Comparison of ENCODE assay signal across 1 cellular context in the genomic region with DNA sequence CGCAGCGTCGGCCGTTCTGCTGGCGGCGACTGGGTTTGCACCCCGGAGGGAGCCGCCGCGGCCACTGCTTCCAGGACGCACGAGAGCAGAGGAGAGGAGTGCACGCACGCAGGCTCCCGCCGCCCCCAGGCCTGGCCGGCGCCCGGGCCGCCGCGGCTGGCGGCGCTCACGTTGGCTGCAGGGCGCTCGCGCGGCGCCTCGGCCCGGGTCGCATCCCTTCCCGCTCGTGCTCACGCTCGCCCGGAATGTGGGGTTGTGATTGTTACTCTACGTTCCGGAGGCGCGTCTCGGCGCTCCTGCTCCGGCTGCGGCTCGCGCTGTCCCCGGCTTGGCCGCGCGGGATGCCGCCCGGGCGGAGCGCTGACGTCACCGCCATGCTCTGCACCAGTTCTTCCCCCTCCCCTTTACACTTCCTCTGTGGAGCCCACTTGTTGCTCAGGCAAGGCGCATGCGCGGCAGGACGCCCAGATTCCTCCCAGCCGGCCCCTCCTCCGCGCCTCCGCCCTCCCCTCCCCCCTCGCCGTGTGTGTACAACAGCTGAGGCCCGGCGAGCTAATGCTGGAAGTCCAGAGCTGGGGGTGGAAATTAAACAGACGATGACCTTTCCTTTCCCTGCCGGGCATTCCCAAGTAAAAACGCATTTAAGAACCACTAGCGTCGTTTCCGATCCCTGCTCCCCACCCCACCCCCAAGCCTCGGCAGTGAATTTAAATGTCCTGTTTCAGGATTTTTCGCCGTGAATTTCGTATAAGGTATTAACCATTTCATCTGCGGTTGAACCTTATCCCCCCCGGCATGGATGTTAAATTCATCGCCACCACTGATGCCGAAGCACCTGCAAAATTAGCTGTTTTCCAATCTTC.
TF ChIP-seq lines count a peak whose summit lies in the region.

IRF2BPL (minus strand) TSS at position 325 of the 863 bp plus-strand sequence. CDS start 916 bp downstream, outside the sequence.

TF ChIP-seq in HepG2, 621 proteins besides CTCF, POLR2A, EP300 and RAD21 (continued from another document and continues in another):
- TF ChIP-seq, protein P1, sequence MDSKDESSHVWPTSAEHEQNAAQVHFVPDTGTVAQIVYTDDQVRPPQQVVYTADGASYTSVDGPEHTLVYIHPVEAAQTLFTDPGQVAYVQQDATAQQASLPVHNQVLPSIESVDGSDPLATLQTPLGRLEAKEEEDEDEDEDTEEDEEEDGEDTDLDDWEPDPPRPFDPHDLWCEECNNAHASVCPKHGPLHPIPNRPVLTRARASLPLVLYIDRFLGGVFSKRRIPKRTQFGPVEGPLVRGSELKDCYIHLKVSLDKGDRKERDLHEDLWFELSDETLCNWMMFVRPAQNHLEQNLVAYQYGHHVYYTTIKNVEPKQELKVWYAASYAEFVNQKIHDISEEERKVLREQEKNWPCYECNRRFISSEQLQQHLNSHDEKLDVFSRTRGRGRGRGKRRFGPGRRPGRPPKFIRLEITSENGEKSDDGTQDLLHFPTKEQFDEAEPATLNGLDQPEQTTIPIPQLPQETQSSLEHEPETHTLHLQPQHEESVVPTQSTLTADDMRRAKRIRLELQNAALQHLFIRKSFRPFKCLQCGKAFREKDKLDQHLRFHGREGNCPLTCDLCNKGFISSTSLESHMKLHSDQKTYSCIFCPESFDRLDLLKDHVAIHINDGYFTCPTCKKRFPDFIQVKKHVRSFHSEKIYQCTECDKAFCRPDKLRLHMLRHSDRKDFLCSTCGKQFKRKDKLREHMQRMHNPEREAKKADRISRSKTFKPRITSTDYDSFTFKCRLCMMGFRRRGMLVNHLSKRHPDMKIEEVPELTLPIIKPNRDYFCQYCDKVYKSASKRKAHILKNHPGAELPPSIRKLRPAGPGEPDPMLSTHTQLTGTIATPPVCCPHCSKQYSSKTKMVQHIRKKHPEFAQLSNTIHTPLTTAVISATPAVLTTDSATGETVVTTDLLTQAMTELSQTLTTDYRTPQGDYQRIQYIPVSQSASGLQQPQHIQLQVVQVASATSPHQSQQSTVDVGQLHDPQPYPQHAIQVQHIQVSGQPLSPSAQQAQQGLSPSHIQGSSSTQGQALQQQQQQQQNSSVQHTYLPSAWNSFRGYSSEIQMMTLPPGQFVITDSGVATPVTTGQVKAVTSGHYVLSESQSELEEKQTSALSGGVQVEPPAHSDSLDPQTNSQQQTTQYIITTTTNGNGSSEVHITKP (CRISPR knock-in tag; IDR thresholded peaks at IDR 0.05; ENCODE audit: low read depth), result peak; percentile 72
- no peak for TF ChIP-seq RARG (CRISPR knock-in tag; IDR thresholded peaks at IDR 0.05; ENCODE audit: low read depth)
- TF ChIP-seq NFIC (IDR thresholded peaks at IDR 0.05; ENCODE audit: low read length), result peak; percentile 37; the same call in 1 of the 2 replicates
- TF ChIP-seq, protein P2, sequence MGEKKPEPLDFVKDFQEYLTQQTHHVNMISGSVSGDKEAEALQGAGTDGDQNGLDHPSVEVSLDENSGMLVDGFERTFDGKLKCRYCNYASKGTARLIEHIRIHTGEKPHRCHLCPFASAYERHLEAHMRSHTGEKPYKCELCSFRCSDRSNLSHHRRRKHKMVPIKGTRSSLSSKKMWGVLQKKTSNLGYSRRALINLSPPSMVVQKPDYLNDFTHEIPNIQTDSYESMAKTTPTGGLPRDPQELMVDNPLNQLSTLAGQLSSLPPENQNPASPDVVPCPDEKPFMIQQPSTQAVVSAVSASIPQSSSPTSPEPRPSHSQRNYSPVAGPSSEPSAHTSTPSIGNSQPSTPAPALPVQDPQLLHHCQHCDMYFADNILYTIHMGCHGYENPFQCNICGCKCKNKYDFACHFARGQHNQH (CRISPR knock-in tag; IDR thresholded peaks at IDR 0.05), result peak; percentile 66
- TF ChIP-seq HNRNPLL (IDR thresholded peaks at IDR 0.05; ENCODE audit: low read depth, low read length, poor library complexity, severe bottlenecking), result peak; percentile 49
- TF ChIP-seq SRY (CRISPR knock-in tag; IDR thresholded peaks at IDR 0.05), result no peak; the same call in 1 of the 2 replicates
- TF ChIP-seq TCF7L2 (IDR thresholded peaks at IDR 0.05; ENCODE audit: low read depth, low read length), result no peak
- TF ChIP-seq HOMEZ (CRISPR knock-in tag; IDR thresholded peaks at IDR 0.05; ENCODE audit: low read depth), result peak; percentile 37; the same call in 1 of the 2 replicates
- no peak for TF ChIP-seq RNF2 (conservative IDR thresholded peaks at IDR 0.05; ENCODE audit: low read depth)
- TF ChIP-seq ZNF546 (CRISPR knock-in tag; conservative IDR thresholded peaks at IDR 0.05), result 0 out of 2 replicates have a peak, but pooled peaks have one; percentile 40
- TF ChIP-seq HDAC1 (CRISPR knock-in tag; IDR thresholded peaks at IDR 0.05), result peak; percentile 75
- TF ChIP-seq ZNF678 (CRISPR knock-in tag; IDR thresholded peaks at IDR 0.05), result no peak
- no peak for TF ChIP-seq MAF1 (CRISPR knock-in tag; IDR thresholded peaks at IDR 0.05; ENCODE audit: borderline replicate concordance)
- no peak for TF ChIP-seq ZNF33A (CRISPR knock-in tag; IDR thresholded peaks at IDR 0.05; ENCODE audit: borderline replicate concordance)
- 0 out of 2 replicates have a peak, but pooled peaks have one; percentile 27 for TF ChIP-seq SNAI1 (CRISPR knock-in tag; IDR thresholded peaks at IDR 0.05; ENCODE audit: borderline replicate concordance)
- no peak for TF ChIP-seq ZNF776 (CRISPR knock-in tag; IDR thresholded peaks at IDR 0.05)
- TF ChIP-seq SSRP1 (CRISPR knock-in tag; IDR thresholded peaks at IDR 0.05), result no peak
- TF ChIP-seq ZNF562 (CRISPR knock-in tag; IDR thresholded peaks at IDR 0.05; ENCODE audit: borderline replicate concordance), result no peak
- peak; percentile 89 for TF ChIP-seq TBX2 (CRISPR knock-in tag; IDR thresholded peaks at IDR 0.05; ENCODE audit: borderline replicate concordance)
- peak; percentile 88 for TF ChIP-seq HOXA3 (CRISPR knock-in tag; IDR thresholded peaks at IDR 0.05)
- TF ChIP-seq CREB1 (IDR thresholded peaks at IDR 0.05), result peak; percentile 98
- TF ChIP-seq CREB1 (CRISPR knock-in tag; IDR thresholded peaks at IDR 0.05), result peak; percentile 65
- TF ChIP-seq, protein P3, sequence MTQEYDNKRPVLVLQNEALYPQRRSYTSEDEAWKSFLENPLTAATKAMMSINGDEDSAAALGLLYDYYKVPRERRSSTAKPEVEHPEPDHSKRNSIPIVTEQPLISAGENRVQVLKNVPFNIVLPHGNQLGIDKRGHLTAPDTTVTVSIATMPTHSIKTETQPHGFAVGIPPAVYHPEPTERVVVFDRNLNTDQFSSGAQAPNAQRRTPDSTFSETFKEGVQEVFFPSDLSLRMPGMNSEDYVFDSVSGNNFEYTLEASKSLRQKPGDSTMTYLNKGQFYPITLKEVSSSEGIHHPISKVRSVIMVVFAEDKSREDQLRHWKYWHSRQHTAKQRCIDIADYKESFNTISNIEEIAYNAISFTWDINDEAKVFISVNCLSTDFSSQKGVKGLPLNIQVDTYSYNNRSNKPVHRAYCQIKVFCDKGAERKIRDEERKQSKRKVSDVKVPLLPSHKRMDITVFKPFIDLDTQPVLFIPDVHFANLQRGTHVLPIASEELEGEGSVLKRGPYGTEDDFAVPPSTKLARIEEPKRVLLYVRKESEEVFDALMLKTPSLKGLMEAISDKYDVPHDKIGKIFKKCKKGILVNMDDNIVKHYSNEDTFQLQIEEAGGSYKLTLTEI (CRISPR knock-in tag; conservative IDR thresholded peaks at IDR 0.05), result no peak
- no peak for TF ChIP-seq MAFF (IDR thresholded peaks at IDR 0.05; ENCODE audit: low read depth, low read length)
- TF ChIP-seq TMF1 (CRISPR knock-in tag; IDR thresholded peaks at IDR 0.05; ENCODE audit: low read depth), result peak; percentile 23; the same call in 1 of the 2 replicates
- no peak for TF ChIP-seq TRIM24 (CRISPR knock-in tag; IDR thresholded peaks at IDR 0.05)
- TF ChIP-seq ZNF121 (CRISPR knock-in tag; IDR thresholded peaks at IDR 0.05), result peak; percentile 91
- TF ChIP-seq, protein P4, sequence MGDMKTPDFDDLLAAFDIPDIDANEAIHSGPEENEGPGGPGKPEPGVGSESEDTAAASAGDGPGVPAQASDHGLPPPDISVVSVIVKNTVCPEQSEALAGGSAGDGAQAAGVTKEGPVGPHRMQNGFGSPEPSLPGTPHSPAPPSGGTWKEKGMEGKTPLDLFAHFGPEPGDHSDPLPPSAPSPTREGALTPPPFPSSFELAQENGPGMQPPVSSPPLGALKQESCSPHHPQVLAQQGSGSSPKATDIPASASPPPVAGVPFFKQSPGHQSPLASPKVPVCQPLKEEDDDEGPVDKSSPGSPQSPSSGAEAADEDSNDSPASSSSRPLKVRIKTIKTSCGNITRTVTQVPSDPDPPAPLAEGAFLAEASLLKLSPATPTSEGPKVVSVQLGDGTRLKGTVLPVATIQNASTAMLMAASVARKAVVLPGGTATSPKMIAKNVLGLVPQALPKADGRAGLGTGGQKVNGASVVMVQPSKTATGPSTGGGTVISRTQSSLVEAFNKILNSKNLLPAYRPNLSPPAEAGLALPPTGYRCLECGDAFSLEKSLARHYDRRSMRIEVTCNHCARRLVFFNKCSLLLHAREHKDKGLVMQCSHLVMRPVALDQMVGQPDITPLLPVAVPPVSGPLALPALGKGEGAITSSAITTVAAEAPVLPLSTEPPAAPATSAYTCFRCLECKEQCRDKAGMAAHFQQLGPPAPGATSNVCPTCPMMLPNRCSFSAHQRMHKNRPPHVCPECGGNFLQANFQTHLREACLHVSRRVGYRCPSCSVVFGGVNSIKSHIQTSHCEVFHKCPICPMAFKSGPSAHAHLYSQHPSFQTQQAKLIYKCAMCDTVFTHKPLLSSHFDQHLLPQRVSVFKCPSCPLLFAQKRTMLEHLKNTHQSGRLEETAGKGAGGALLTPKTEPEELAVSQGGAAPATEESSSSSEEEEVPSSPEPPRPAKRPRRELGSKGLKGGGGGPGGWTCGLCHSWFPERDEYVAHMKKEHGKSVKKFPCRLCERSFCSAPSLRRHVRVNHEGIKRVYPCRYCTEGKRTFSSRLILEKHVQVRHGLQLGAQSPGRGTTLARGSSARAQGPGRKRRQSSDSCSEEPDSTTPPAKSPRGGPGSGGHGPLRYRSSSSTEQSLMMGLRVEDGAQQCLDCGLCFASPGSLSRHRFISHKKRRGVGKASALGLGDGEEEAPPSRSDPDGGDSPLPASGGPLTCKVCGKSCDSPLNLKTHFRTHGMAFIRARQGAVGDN (CRISPR knock-in tag; IDR thresholded peaks at IDR 0.05), result peak; percentile 76
- no peak for TF ChIP-seq GLI4 (CRISPR knock-in tag; IDR thresholded peaks at IDR 0.05; ENCODE audit: borderline replicate concordance)
- TF ChIP-seq FOXA3 (CRISPR knock-in tag; IDR thresholded peaks at IDR 0.05), result peak; percentile 90
- TF ChIP-seq, protein P5, sequence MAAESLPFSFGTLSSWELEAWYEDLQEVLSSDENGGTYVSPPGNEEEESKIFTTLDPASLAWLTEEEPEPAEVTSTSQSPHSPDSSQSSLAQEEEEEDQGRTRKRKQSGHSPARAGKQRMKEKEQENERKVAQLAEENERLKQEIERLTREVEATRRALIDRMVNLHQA (CRISPR knock-in tag; IDR thresholded peaks at IDR 0.05), result no peak
- TF ChIP-seq MYNN (CRISPR knock-in tag; IDR thresholded peaks at IDR 0.05; ENCODE audit: low read depth), result no peak
- TF ChIP-seq, protein P6, sequence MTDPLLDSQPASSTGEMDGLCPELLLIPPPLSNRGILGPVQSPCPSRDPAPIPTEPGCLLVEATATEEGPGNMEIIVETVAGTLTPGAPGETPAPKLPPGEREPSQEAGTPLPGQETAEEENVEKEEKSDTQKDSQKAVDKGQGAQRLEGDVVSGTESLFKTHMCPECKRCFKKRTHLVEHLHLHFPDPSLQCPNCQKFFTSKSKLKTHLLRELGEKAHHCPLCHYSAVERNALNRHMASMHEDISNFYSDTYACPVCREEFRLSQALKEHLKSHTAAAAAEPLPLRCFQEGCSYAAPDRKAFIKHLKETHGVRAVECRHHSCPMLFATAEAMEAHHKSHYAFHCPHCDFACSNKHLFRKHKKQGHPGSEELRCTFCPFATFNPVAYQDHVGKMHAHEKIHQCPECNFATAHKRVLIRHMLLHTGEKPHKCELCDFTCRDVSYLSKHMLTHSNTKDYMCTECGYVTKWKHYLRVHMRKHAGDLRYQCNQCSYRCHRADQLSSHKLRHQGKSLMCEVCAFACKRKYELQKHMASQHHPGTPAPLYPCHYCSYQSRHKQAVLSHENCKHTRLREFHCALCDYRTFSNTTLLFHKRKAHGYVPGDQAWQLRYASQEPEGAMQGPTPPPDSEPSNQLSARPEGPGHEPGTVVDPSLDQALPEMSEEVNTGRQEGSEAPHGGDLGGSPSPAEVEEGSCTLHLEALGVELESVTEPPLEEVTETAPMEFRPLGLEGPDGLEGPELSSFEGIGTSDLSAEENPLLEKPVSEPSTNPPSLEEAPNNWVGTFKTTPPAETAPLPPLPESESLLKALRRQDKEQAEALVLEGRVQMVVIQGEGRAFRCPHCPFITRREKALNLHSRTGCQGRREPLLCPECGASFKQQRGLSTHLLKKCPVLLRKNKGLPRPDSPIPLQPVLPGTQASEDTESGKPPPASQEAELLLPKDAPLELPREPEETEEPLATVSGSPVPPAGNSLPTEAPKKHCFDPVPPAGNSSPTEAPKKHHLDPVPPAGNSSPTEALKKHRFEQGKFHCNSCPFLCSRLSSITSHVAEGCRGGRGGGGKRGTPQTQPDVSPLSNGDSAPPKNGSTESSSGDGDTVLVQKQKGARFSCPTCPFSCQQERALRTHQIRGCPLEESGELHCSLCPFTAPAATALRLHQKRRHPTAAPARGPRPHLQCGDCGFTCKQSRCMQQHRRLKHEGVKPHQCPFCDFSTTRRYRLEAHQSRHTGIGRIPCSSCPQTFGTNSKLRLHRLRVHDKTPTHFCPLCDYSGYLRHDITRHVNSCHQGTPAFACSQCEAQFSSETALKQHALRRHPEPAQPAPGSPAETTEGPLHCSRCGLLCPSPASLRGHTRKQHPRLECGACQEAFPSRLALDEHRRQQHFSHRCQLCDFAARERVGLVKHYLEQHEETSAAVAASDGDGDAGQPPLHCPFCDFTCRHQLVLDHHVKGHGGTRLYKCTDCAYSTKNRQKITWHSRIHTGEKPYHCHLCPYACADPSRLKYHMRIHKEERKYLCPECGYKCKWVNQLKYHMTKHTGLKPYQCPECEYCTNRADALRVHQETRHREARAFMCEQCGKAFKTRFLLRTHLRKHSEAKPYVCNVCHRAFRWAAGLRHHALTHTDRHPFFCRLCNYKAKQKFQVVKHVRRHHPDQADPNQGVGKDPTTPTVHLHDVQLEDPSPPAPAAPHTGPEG (CRISPR knock-in tag; IDR thresholded peaks at IDR 0.05), result no peak; the same call in 1 of the 2 replicates
- TF ChIP-seq ZNF792 (CRISPR knock-in tag; IDR thresholded peaks at IDR 0.05), result peak; percentile 66; the same call in 1 of the 2 replicates
